ENCODE assay signal across 10 cellular contexts in the genomic region with DNA sequence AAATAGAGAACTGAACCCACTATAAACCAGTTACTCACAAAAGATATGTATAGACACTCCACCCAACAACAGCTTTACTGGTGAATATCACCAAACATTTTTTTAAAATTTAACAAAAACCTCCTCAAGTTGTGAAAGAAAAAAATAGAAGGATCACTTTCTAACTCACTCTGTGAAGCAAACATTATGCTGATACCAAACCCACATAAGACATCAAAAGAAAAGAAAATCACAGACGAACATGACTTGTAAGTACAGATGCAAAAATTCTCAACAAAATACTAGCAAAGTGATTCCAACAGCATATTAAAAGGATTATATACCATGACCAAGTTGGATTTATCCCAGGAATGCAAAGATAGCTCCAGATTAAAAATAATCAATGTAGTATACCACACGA. TPM values are rescaled to one million over a fixed set of nuclear protein-coding genes. Genes with fewer than 3 reads are reported as not detected.
"Had no signal": no experiment of that assay in that cellular context is flagged by ENCODE, and none has a peak within 500 bp of the region (broad histone marks: within the 10 kb centered on the region; RNA-seq: fewer than 3 reads in every experiment).

No MANE protein-coding gene starts in this region.

- H3K4me3 ChIP-seq: GM23248, HAP-1, K562 had no signal

- ATAC-seq: HCT116, K562 had no signal

- H3K36me3 ChIP-seq: HAP-1 had no signal

- DNase-seq: GM23248, GOT3, H7, HFFc6, IMR-90 had no signal

- H3K4me1 ChIP-seq: HAP-1 had no signal

- H3K27ac Mint-ChIP-seq: HFFc6 had no signal

- H3K27ac ChIP-seq: GM23248 had no signal

- H3K9ac ChIP-seq: GM23248 had no signal

- H3K9me3 ChIP-seq: HAP-1 had no signal

- H3K4me3 Mint-ChIP-seq: HFFc6 had no signal

RNA-seq across cellular contexts. Expression of a gene that starts 5.3 kb away (rescaled TPM):
- total RNA-seq: GM23248, H4, H7, HFFc6, HT-29, IMR-90, K562 had no signal
- polyA plus RNA-seq: GM23248, IMR-90, K562 had no signal

RNA-seq across cellular contexts. Expression of a gene that starts 9.7 kb away (rescaled TPM):
- total RNA-seq: GM23248, H4, HFFc6, HT-29, IMR-90, K562 had no signal
- polyA plus RNA-seq: GM23248, IMR-90, K562 had no signal

RNA-seq across cellular contexts. Expression of a gene that starts 19.7 kb away (rescaled TPM):
- total RNA-seq: GM23248, HFFc6, HT-29, IMR-90, K562 had no signal
- polyA plus RNA-seq: GM23248, IMR-90, K562 had no signal

RNA-seq across cellular contexts. Expression of a gene that starts 25.0 kb away (rescaled TPM):
- total RNA-seq: GM23248, H4, H7, HFFc6, HT-29, IMR-90, K562 had no signal
- polyA plus RNA-seq: GM23248, IMR-90, K562 had no signal

RNA-seq across cellular contexts. Expression of a gene that starts 34.0 kb away (rescaled TPM):
- total RNA-seq: GM23248, H4, H7, HFFc6, HT-29, IMR-90, K562 had no signal
- polyA plus RNA-seq: GM23248, IMR-90, K562 had no signal
